In genomic region chr20:56417911-56418310, GRCh38 we compare ENCODE assay signal across 11 cellular contexts. TPM values are rescaled to one million over a fixed set of nuclear protein-coding genes. Genes with fewer than 3 reads are reported as not detected.
DNase-seq lines count a peak whose midpoint lies in the region; ATAC-seq and TF ChIP-seq lines count a peak whose summit lies in the region.
"Had no signal": no experiment of that assay in that cellular context is flagged by ENCODE, and none has a peak within 500 bp of the region (broad histone marks: within the 10 kb centered on the region; RNA-seq: fewer than 3 reads in every experiment).

No MANE protein-coding gene starts in this region.

- H3K27ac ChIP-seq in PC-3 (ENCODE audit: low read length), result no peak overlapping the region
- H3K27ac ChIP-seq in osteoblast (ENCODE audit: low read depth, low read length), result peak overlapping the region; percentile 62
- H3K27ac ChIP-seq: RWPE1 had no signal

- TF ChIP-seq CTCF in PC-3 (conservative IDR thresholded peaks at IDR 0.05; ENCODE audit: low read depth, low read length) (no peak), osteoblast (IDR thresholded peaks at IDR 0.05; ENCODE audit: extremely low read depth, low read depth, low read length) (no peak)

- DNase-seq in EH (ENCODE audit: low read depth) (peak; percentile 54), PC-3 (peak; percentile 33), osteoblast (ENCODE audit: insufficient read length, low spot score, missing footprints) (no peak), GM03348 (ENCODE audit: low spot score) (no peak), posterior cingulate gyrus (no peak)
- no peak for DNase-seq in effector memory CD8-positive, alpha-beta T cell
- DNase-seq: activated CD4-positive, CD25-positive, alpha-beta regulatory T cell; stimulated activated CD4-positive, alpha-beta T cell treated with anti-CD3 and anti-CD28 coated beads, Interleukin-4, amount 100 ng/mL, for 1 hour; testis had no signal

- H3K9ac ChIP-seq in PC-3 (ENCODE audit: low read length), result no peak overlapping the region

- CTCF ChIA-PET in PC-3 (lab: Charles Lee), result no interaction called here

- no peaks in the 10 kb centered on the region for H3F3A ChIP-seq in PC-3 (ENCODE audit: low read length, unreplicated experiment)

- H4K20me1 ChIP-seq in PC-3 (ENCODE audit: low read length), result no peaks in the 10 kb centered on the region
- no peaks in the 10 kb centered on the region for H4K20me1 ChIP-seq in osteoblast (ENCODE audit: insufficient read depth, low read length)

- H3K36me3 Mint-ChIP-seq in effector memory CD8-positive, alpha-beta T cell (ENCODE audit: insufficient read depth), result peaks cover 9% of the 10 kb centered on the region

- no TSS peak for BruUV-seq in PC-3 (replicated peaks; lab: Mats Ljungman, UMichigan)

- H2AFZ ChIP-seq in PC-3 (ENCODE audit: low read length), result no peak overlapping the region
- peak overlapping the region; percentile 44 for H2AFZ ChIP-seq in osteoblast (ENCODE audit: low read length)

- POLR2A ChIA-PET in PC-3 (lab: Charles Lee; ENCODE audit: unreplicated experiment), result no interaction called here

- H3K4me3 ChIP-seq in PC-3 (ENCODE audit: low read length) (no peak overlapping the region), osteoblast (ENCODE audit: insufficient read depth, low read length) (no peak overlapping the region)
- H3K4me3 ChIP-seq: testis had no signal

- H3K9me3 ChIP-seq in PC-3 (ENCODE audit: low read length), result no peaks in the 10 kb centered on the region
- H3K9me3 ChIP-seq in osteoblast (ENCODE audit: low read depth, low read length), result no peaks in the 10 kb centered on the region
- H3K9me3 ChIP-seq: testis had no signal

- H3K4me1 Mint-ChIP-seq in effector memory CD8-positive, alpha-beta T cell (ENCODE audit: low read depth in 2 of 2), result peaks cover 36 to 54% of the 10 kb centered on the region in 2 donors

- no peak overlapping the region for H3K4me2 ChIP-seq in PC-3 (ENCODE audit: low read length)
- H3K4me2 ChIP-seq in osteoblast (ENCODE audit: insufficient read depth, low read length), result no peak overlapping the region

- no peaks in the 10 kb centered on the region for H3K36me3 ChIP-seq in PC-3 (ENCODE audit: low read depth, low read length)
- H3K36me3 ChIP-seq in osteoblast (ENCODE audit: insufficient read depth, low read length), result no peaks in the 10 kb centered on the region

- peak overlapping the region; percentile 43 to 71 for H3K4me3 Mint-ChIP-seq in effector memory CD8-positive, alpha-beta T cell

- ATAC-seq in PC-3, result no peak
- no peak for ATAC-seq in effector memory CD8-positive, alpha-beta T cell (replicated peaks)
- ATAC-seq in GM21717 (IDR thresholded peaks at IDR 0.05; ENCODE audit: unreplicated experiment), result no peak

- no peaks in the 10 kb centered on the region for H3K27me3 Mint-ChIP-seq in effector memory CD8-positive, alpha-beta T cell

- H3K9me3 Mint-ChIP-seq in effector memory CD8-positive, alpha-beta T cell, result no peaks in the 10 kb centered on the region

- intact Hi-C loops in PC-3 (cut with micrococcal nuclease) (no loop called here), posterior cingulate gyrus (cut with DNase I) (no loop called here)

- no peaks in the 10 kb centered on the region for H3K27me3 ChIP-seq in PC-3 (ENCODE audit: low read length)
- no peaks in the 10 kb centered on the region for H3K27me3 ChIP-seq in osteoblast (ENCODE audit: insufficient read depth, low read length)
- H3K27me3 ChIP-seq: testis had no signal

- peak overlapping the region; percentile 73 to 82 for H3K27ac Mint-ChIP-seq in effector memory CD8-positive, alpha-beta T cell

- H3K79me2 ChIP-seq in PC-3 (ENCODE audit: low read length) (no peaks in the 10 kb centered on the region), osteoblast (ENCODE audit: insufficient read depth, low read length) (no peaks in the 10 kb centered on the region)

- H3K4me1 ChIP-seq in PC-3 (ENCODE audit: insufficient read depth, low read length) (peaks cover 33% of the 10 kb centered on the region), osteoblast (ENCODE audit: insufficient read depth, low read length) (peaks cover 49% of the 10 kb centered on the region)

- H3K9me2 ChIP-seq in PC-3 (replicated peaks; ENCODE audit: low read length), result no peaks in the 10 kb centered on the region

RNA-seq across cellular contexts. Expression of gene CASS4, which starts 5.9 kb away (rescaled TPM):
- total RNA-seq in PC-3 (2014; rRNA removed) (0.04 and 0.17 TPM in 2 replicates), osteoblast (under 0.01 TPM in 2 replicates)

RNA-seq across cellular contexts. Expression of gene CSTF1, which starts 25.5 kb away (rescaled TPM):
- total RNA-seq in PC-3 (2014; rRNA removed) (48.9 and 60.2 TPM in 2 replicates), osteoblast (25.0 and 26.8 TPM in 2 replicates)

RNA-seq across cellular contexts. Expression of gene AURKA, which starts 25.9 kb away (rescaled TPM):
- 137 and 139 TPM in 2 replicates for total RNA-seq in PC-3 (2014; rRNA removed)
- 4.7 and 8.0 TPM in 2 replicates for total RNA-seq in osteoblast

RNA-seq across cellular contexts. Expression of gene RTF2, which starts 50.5 kb away (rescaled TPM):
- total RNA-seq in PC-3 (2014; rRNA removed), result 122 and 149 TPM in 2 replicates
- total RNA-seq in osteoblast, result 69.1 and 69.8 TPM in 2 replicates

RNA-seq across cellular contexts. Expression of gene FAM210B, which starts 59.1 kb away (rescaled TPM):
- 27.8 and 37.9 TPM in 2 replicates for total RNA-seq in PC-3 (2014; rRNA removed)
- 69.5 and 89.6 TPM in 2 replicates for total RNA-seq in osteoblast

Comparison
In these comparisons a context has a peak if more than half of its experiments do, and no peak if none do; other contexts are left out.
1. DNase-seq: peak in EH (single experiment) and PC-3 (single experiment); none in effector memory CD8-positive, alpha-beta T cell (0 of 3), osteoblast (single experiment), GM03348 (single experiment) and posterior cingulate gyrus (0 of 10).
2. RNA of gene AURKA, which starts 25.9 kb away (total RNA-seq): 137 to 139 TPM in PC-3; 4.7 to 8.0 TPM in osteoblast; every median in the first group is over 10 times any median in the second.